In genomic region chrX:32525234-32525633, GRCh38 we compare ENCODE assay signal across 22 cellular contexts.
"Had no signal": no experiment of that assay in that cellular context is flagged by ENCODE, and none has a peak within 500 bp of the region (broad histone marks: within the 10 kb centered on the region; RNA-seq: fewer than 3 reads in every experiment).

No MANE protein-coding gene starts in this region.

- DNase-seq: kidney glomerular epithelial cell; left colon; left lung; mucosa of descending colon; naive thymus-derived CD4-positive, alpha-beta T cell; ovary; posterior cingulate gyrus; retina; right cardiac atrium; stimulated activated CD4-positive, alpha-beta T cell treated with anti-CD3 and anti-CD28 coated beads, Interleukin-12 subunit alpha, Interleukin-12 subunit beta, amount 100 ng/mL, for 4 hours; stimulated activated CD4-positive, alpha-beta T cell treated with anti-CD3 and anti-CD28 coated beads, Interleukin-15, amount 100 ng/mL, for 24 hours; stimulated activated CD4-positive, alpha-beta T cell treated with anti-CD3 and anti-CD28 coated beads, Interleukin-2, amount 100 ng/mL, for 24 hours; stimulated activated CD4-positive, alpha-beta T cell treated with anti-CD3 and anti-CD28 coated beads, Interleukin-4, amount 100 ng/mL, for 1 hour; stimulated activated naive B cell treated with anti-CD40 and anti-IgM and Interleukin-4, amounts not matched to agents 10 μg/mL and 1 μg/mL and 100 μg/mL, for 72 hours; stimulated activated naive CD8-positive, alpha-beta T cell treated with anti-CD3 and anti-CD28 coated beads, Interleukin-15, Interleukin-2, amounts not matched to agents 100 U/mL and 50 U/mL, for 24 hours; stomach; testis; thyroid gland; transverse colon; upper lobe of left lung had no signal

- ATAC-seq: left colon; left lung; mucosa of descending colon; naive thymus-derived CD4-positive, alpha-beta T cell; natural killer cell treated with Interleukin-12 subunit alpha and Interleukin-12 subunit beta and Interleukin-15 and Interleukin-18, amount 100 ng/mL, for 72 hours; sciatic nerve; stimulated activated naive B cell treated with anti-CD40 and anti-IgM and Interleukin-4, amounts not matched to agents 10 μg/mL and 1 μg/mL and 100 μg/mL, for 72 hours; stimulated activated naive CD8-positive, alpha-beta T cell treated with anti-CD3 and anti-CD28 coated beads, Interleukin-15, Interleukin-2, amounts not matched to agents 100 U/mL and 50 U/mL, for 24 hours had no signal
